In the genomic region with DNA sequence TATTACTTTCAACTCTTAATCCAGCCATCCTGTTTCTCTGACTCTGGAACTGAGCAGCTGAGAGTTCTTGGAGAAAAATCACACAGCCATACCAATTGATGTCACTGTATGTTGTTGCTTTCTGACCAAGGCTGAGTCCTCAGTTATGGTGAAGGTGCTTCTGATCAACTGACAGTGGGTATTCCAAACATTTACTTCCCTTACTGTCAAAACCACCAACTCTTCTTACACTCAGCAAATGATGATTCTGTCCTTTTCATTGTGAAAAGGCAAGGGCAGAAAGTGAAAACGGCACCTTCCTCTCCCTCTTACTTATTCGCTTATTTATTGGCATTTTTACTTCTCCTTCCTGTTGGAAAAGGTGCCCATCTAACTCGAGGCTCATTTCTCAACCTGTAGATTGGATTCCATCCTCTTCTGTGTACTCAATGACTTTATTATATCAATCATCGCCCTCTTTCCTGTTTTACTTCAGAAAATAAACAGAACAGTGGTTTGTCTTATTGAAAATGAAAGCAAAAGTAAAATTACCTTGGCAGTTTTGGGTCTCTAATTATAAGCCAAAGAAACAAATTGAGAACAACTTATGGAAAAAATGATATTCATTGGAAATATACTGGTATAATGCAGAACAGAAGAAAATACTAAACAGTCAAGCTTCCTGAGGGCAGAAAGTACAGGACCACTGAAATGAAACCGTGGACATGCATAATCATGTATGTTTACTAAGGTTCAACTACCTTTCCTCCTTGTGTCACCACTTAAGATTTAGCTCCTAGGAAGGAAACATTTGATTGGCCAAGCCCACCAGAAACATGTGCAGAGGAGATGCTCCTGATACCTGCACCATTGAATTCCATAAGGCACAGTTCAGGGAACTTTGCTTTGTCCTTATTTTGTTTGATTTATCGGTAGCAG, we compare ENCODE assay signal across 1 cellular context.
TF ChIP-seq lines count a peak whose summit lies in the region.

No MANE protein-coding gene starts in this region.

TF ChIP-seq in WTC11, 78 proteins besides CTCF, POLR2A, EP300 and RAD21 (continued from another document):
- TF ChIP-seq FOXP4 (CRISPR knock-in tag; IDR thresholded peaks at IDR 0.05) (no peak), TCF7 (CRISPR knock-in tag; IDR thresholded peaks at IDR 0.05; ENCODE audit: low read depth) (no peak), KAT7 (CRISPR knock-in tag; IDR thresholded peaks at IDR 0.05; ENCODE audit: borderline replicate concordance) (no peak)
